In genomic region chr7:100211342-100211780, GRCh38 we compare ENCODE assay signal across 11 cellular contexts. TPM values are rescaled to one million over a fixed set of nuclear protein-coding genes. Genes with fewer than 3 reads are reported as not detected.
DNase-seq lines count a peak whose midpoint lies in the region; ATAC-seq lines count a peak whose summit lies in the region.
"Had no signal": no experiment of that assay in that cellular context is flagged by ENCODE, and none has a peak within 500 bp of the region (broad histone marks: within the 10 kb centered on the region; RNA-seq: fewer than 3 reads in every experiment).

No MANE protein-coding gene starts in this region.

- H3K27me3 Mint-ChIP-seq in activated naive CD4-positive, alpha-beta T cell treated with anti-CD3 and anti-CD28 coated beads for 36 hours (ENCODE audit: low read depth) = no peaks in the 10 kb centered on the region
- H3K27me3 Mint-ChIP-seq in stimulated activated naive CD8-positive, alpha-beta T cell treated with anti-CD3 and anti-CD28 coated beads, Interleukin-15, amount 100 ng/mL, for 72 hours = no peaks in the 10 kb centered on the region

- ATAC-seq in HG03108 (IDR thresholded peaks at IDR 0.05; ENCODE audit: unreplicated experiment) (peak; percentile 39), Right ventricle myocardium superior (ENCODE audit: poor library complexity) (no peak)
- peak; percentile 82 for ATAC-seq in stimulated activated naive CD8-positive, alpha-beta T cell treated with anti-CD3 and anti-CD28 coated beads, Interleukin-15, amount 100 ng/mL, for 72 hours

- peak; percentile 20 for DNase-seq in stimulated activated CD4-positive, alpha-beta T cell treated with anti-CD3 and anti-CD28 coated beads, Interleukin-2, amount 100 ng/mL, for 4 hours (ENCODE audit: low read depth)
- no peak for DNase-seq in stimulated activated CD4-positive, alpha-beta T cell treated with anti-CD3 and anti-CD28 coated beads, Interleukin-2, amount 100 ng/mL, for 48 hours
- DNase-seq in activated naive CD4-positive, alpha-beta T cell treated with anti-CD3 and anti-CD28 coated beads for 36 hours = peak; percentile 81
- DNase-seq in stimulated activated naive CD8-positive, alpha-beta T cell treated with anti-CD3 and anti-CD28 coated beads, Interleukin-15, amount 100 ng/mL, for 72 hours = peak; percentile 56 to 80
- DNase-seq in Right ventricle myocardium superior (no peak), DMS114 treated with DMSO at 0.1 percent for 48 hours (lab: John Stamatoyannopoulos, UW; ENCODE audit: unreplicated experiment) (no peak), DMS79 treated with DMSO at 0.1 percent for 48 hours (lab: John Stamatoyannopoulos, UW) (no peak)
- DNase-seq: kidney, NCI-H2081 had no signal

- peak overlapping the region; percentile 95 for H3K27ac Mint-ChIP-seq in activated naive CD4-positive, alpha-beta T cell treated with anti-CD3 and anti-CD28 coated beads for 36 hours
- H3K27ac Mint-ChIP-seq in stimulated activated naive CD8-positive, alpha-beta T cell treated with anti-CD3 and anti-CD28 coated beads, Interleukin-15, amount 100 ng/mL, for 72 hours = peak overlapping the region; percentile 73 to 97

- peaks cover 9% of the 10 kb centered on the region for H3K36me3 Mint-ChIP-seq in activated naive CD4-positive, alpha-beta T cell treated with anti-CD3 and anti-CD28 coated beads for 36 hours (ENCODE audit: low read depth)

- H3K9me3 Mint-ChIP-seq in activated naive CD4-positive, alpha-beta T cell treated with anti-CD3 and anti-CD28 coated beads for 36 hours = no peaks in the 10 kb centered on the region
- H3K9me3 Mint-ChIP-seq in stimulated activated naive CD8-positive, alpha-beta T cell treated with anti-CD3 and anti-CD28 coated beads, Interleukin-15, amount 100 ng/mL, for 72 hours = no peaks in the 10 kb centered on the region

- CTCF ChIA-PET in activated naive CD4-positive, alpha-beta T cell treated with anti-CD3 and anti-CD28 coated beads for 36 hours (lab: Charles Lee) = interaction anchor here (0.6 to 3.7 kb wide), 11 partner anchors 6 to 196 kb away, joined by 3 to 25 read pairs (median 3); no protein-coding TSS in a partner anchor

- intact Hi-C loops in activated naive CD4-positive, alpha-beta T cell treated with anti-CD3 and anti-CD28 coated beads for 36 hours (cut with micrococcal nuclease) = loop anchor here (5.0 to 10.0 kb wide), 2 partner anchors 34 to 297 kb away; partner anchors contain the start of genes GPC2, STAG3 and TRIM4
- intact Hi-C loops in Right ventricle myocardium superior (cut with DNase I) = loop anchor here (10.0 kb wide), 1 partner anchor 77 kb away; no protein-coding TSS in a partner anchor

- peaks cover 74% of the 10 kb centered on the region for H3K4me1 Mint-ChIP-seq in activated naive CD4-positive, alpha-beta T cell treated with anti-CD3 and anti-CD28 coated beads for 36 hours (ENCODE audit: low read depth)
- H3K4me1 Mint-ChIP-seq in stimulated activated naive CD8-positive, alpha-beta T cell treated with anti-CD3 and anti-CD28 coated beads, Interleukin-15, amount 100 ng/mL, for 72 hours = peaks cover 79% of the 10 kb centered on the region

- H3K4me3 Mint-ChIP-seq in activated naive CD4-positive, alpha-beta T cell treated with anti-CD3 and anti-CD28 coated beads for 36 hours = peak overlapping the region; percentile 76
- H3K4me3 Mint-ChIP-seq in stimulated activated naive CD8-positive, alpha-beta T cell treated with anti-CD3 and anti-CD28 coated beads, Interleukin-15, amount 100 ng/mL, for 72 hours = peak overlapping the region; percentile 90 to 98

RNA-seq across cellular contexts. Expression of gene PVRIG, which starts 8.4 kb away (rescaled TPM):
- 10 to 100 TPM; 22.7 to 22.8 TPM for total RNA-seq in activated naive CD4-positive, alpha-beta T cell treated with anti-CD3 and anti-CD28 coated beads for 36 hours
- total RNA-seq in Right ventricle myocardium superior = not detected
- total RNA-seq: pulmonary artery endothelial cell had no signal

RNA-seq across cellular contexts. Expression of gene STAG3, which starts 33.6 kb away (rescaled TPM):
- 10 to 100 TPM; 38.4 to 41.0 TPM for total RNA-seq in activated naive CD4-positive, alpha-beta T cell treated with anti-CD3 and anti-CD28 coated beads for 36 hours
- total RNA-seq in Right ventricle myocardium superior = 0.94 TPM

RNA-seq across cellular contexts. Expression of gene GPC2, which starts 34.2 kb away (rescaled TPM):
- total RNA-seq in activated naive CD4-positive, alpha-beta T cell treated with anti-CD3 and anti-CD28 coated beads for 36 hours = 1 to 10 TPM; 7.6 to 9.5 TPM
- 0.13 TPM for total RNA-seq in Right ventricle myocardium superior

RNA-seq across cellular contexts. Expression of gene GAL3ST4, which starts 42.9 kb away (rescaled TPM):
- 1 to 10 TPM; 6.2 to 6.5 TPM for total RNA-seq in activated naive CD4-positive, alpha-beta T cell treated with anti-CD3 and anti-CD28 coated beads for 36 hours
- 1.7 TPM for total RNA-seq in Right ventricle myocardium superior

RNA-seq across cellular contexts. Expression of gene TRAPPC14, which starts 52.8 kb away (rescaled TPM):
- 10 to 100 TPM; 21.2 to 21.6 TPM for total RNA-seq in activated naive CD4-positive, alpha-beta T cell treated with anti-CD3 and anti-CD28 coated beads for 36 hours
- total RNA-seq in Right ventricle myocardium superior = 7.5 TPM

Comparison
In these comparisons a context has a peak if more than half of its experiments do, and no peak if none do; other contexts are left out.
1. DNase-seq: peak in stimulated activated CD4-positive, alpha-beta T cell treated with anti-CD3 and anti-CD28 coated beads, Interleukin-2, amount 100 ng/mL, for 4 hours (single experiment), activated naive CD4-positive, alpha-beta T cell treated with anti-CD3 and anti-CD28 coated beads for 36 hours (single experiment) and stimulated activated naive CD8-positive, alpha-beta T cell treated with anti-CD3 and anti-CD28 coated beads, Interleukin-15, amount 100 ng/mL, for 72 hours (2 of 2); none in stimulated activated CD4-positive, alpha-beta T cell treated with anti-CD3 and anti-CD28 coated beads, Interleukin-2, amount 100 ng/mL, for 48 hours (0 of 2), Right ventricle myocardium superior (single experiment), DMS114 treated with DMSO at 0.1 percent for 48 hours (single experiment) and DMS79 treated with DMSO at 0.1 percent for 48 hours (single experiment).
2. RNA of gene PVRIG, which starts 8.4 kb away (total RNA-seq): 22.7 to 22.8 TPM in activated naive CD4-positive, alpha-beta T cell treated with anti-CD3 and anti-CD28 coated beads for 36 hours; not detected in Right ventricle myocardium superior (single experiment); every median in the first group is over 10 times any median in the second.
3. RNA of gene STAG3, which starts 33.6 kb away (total RNA-seq): 38.4 to 41.0 TPM in activated naive CD4-positive, alpha-beta T cell treated with anti-CD3 and anti-CD28 coated beads for 36 hours; 0.94 TPM in Right ventricle myocardium superior (single experiment); every median in the first group is over 10 times any median in the second.